1 cellular context compared by ENCODE assay signal in genomic region chr6:17768388-17768787, GRCh38.
TF ChIP-seq lines count a peak whose summit lies in the region.

No MANE protein-coding gene starts in this region.

TF ChIP-seq in WTC11, 78 proteins besides CTCF, POLR2A, EP300 and RAD21 (continued from another document):
- TF ChIP-seq ZNF425 (CRISPR knock-in tag; conservative IDR thresholded peaks at IDR 0.05) (no peak), ATF2 (CRISPR knock-in tag; IDR thresholded peaks at IDR 0.05; ENCODE audit: borderline replicate concordance, low read depth) (no peak), NR3C1 (CRISPR knock-in tag; conservative IDR thresholded peaks at IDR 0.05; ENCODE audit: low read depth) (no peak), NR1H2 (CRISPR knock-in tag; IDR thresholded peaks at IDR 0.05) (no peak), GABPB1 (CRISPR knock-in tag; IDR thresholded peaks at IDR 0.05) (no peak)
